ENCODE assay signal across 8 cellular contexts in the genomic region with DNA sequence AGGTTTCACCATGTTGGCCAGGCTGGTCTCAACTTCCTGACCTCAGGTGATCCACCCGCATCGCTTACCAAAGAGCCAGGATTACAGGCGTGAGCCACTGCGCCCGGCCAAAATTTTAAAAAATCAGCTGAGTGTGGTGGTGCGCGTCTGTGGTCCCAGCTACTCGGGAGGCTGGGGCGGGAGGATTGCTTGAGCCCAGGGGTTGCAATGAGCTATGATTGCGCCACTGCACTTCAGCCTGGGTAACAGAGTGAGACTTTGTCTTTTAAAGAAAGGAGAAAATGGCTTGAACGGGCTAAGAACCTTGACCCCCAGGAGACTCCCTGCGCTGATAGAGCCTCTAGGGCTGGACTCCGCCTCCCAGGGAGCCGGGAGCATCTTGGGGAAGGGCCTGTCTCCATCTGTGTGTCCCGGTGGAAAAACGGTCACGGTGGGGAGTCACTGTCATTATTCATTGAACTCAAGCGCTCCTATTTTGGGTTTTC. TPM values are rescaled to one million over a fixed set of nuclear protein-coding genes. Genes with fewer than 3 reads are reported as not detected.
DNase-seq lines count a peak whose midpoint lies in the region; ATAC-seq, FAIRE-seq and TF ChIP-seq lines count a peak whose summit lies in the region.

No MANE protein-coding gene starts in this region.

- H3K27ac ChIP-seq in PC-3 (ENCODE audit: low read length): peak overlapping the region; percentile 66
- H3K27ac ChIP-seq in endodermal cell (ENCODE audit: low read depth, low read length): peak overlapping the region; percentile 70

- BruUV-seq in PC-3 (replicated peaks; lab: Mats Ljungman, UMichigan): TSS peak; percentile 100

- no peaks in the 10 kb centered on the region for H3K27me3 ChIP-seq in GM06990 (replicated peaks; ENCODE audit: control insufficient read depth, insufficient read depth, low read length)
- no peaks in the 10 kb centered on the region for H3K27me3 ChIP-seq in PC-3 (ENCODE audit: low read length)
- no peaks in the 10 kb centered on the region for H3K27me3 ChIP-seq in endodermal cell (ENCODE audit: control insufficient read depth, insufficient read depth, low read length, poor library complexity, severe bottlenecking)

- H3K9me2 ChIP-seq in PC-3 (replicated peaks; ENCODE audit: low read length): no peaks in the 10 kb centered on the region

- H3K9ac ChIP-seq in PC-3 (ENCODE audit: low read length) (peak overlapping the region; percentile 80), endodermal cell (ENCODE audit: extremely low read depth, low read length, poor library complexity, severe bottlenecking) (peak overlapping the region; percentile 49)

- H3K9me3 Mint-ChIP-seq in endodermal cell: no peaks in the 10 kb centered on the region
- H3K9me3 Mint-ChIP-seq in natural killer cell treated with Interleukin-12 subunit alpha and Interleukin-12 subunit beta and Interleukin-15 and Interleukin-18, amount 100 ng/mL, for 72 hours: no peaks in the 10 kb centered on the region

- H2AFZ ChIP-seq in PC-3 (ENCODE audit: low read length): peak overlapping the region; percentile 72

- DNase-seq in GM06990 (ENCODE audit: extremely low read depth, insufficient read length) (no peak), H54 (ENCODE audit: insufficient read length, low spot score) (peak; percentile 70), PC-3 (no peak), endodermal cell (no peak), HT-29 (ENCODE audit: low spot score) (no peak), COLO668 (lab: John Stamatoyannopoulos, UW; ENCODE audit: unreplicated experiment) (no peak), NCI-H2196 treated with DMSO at 0.1 percent for 48 hours (lab: John Stamatoyannopoulos, UW; ENCODE audit: unreplicated experiment) (no peak)
- peak; percentile 61 for DNase-seq in natural killer cell treated with Interleukin-12 subunit alpha and Interleukin-12 subunit beta and Interleukin-15 and Interleukin-18, amount 100 ng/mL, for 72 hours (ENCODE audit: low spot score)

- no peaks in the 10 kb centered on the region for H3K4me1 Mint-ChIP-seq in endodermal cell
- peaks cover 35 to 42% of the 10 kb centered on the region in 2 donors for H3K4me1 Mint-ChIP-seq in natural killer cell treated with Interleukin-12 subunit alpha and Interleukin-12 subunit beta and Interleukin-15 and Interleukin-18, amount 100 ng/mL, for 72 hours (ENCODE audit: low read depth in 2 of 2)

- TF ChIP-seq CTCF in GM06990 (IDR thresholded peaks at IDR 0.05; ENCODE audit: insufficient read depth, low read length, poor library complexity, severe bottlenecking) (no peak), PC-3 (conservative IDR thresholded peaks at IDR 0.05; ENCODE audit: low read depth, low read length) (no peak), endodermal cell (conservative IDR thresholded peaks at IDR 0.05) (no peak)

- H3K9me3 ChIP-seq in PC-3 (ENCODE audit: low read length) (no peaks in the 10 kb centered on the region), endodermal cell (ENCODE audit: control insufficient read depth, low read length) (peaks cover 6% of the 10 kb centered on the region)

- POLR2A ChIA-PET in PC-3 (lab: Charles Lee; ENCODE audit: unreplicated experiment): interaction anchor here (0.9 kb wide), 2 partner anchors 10 to 26 kb away, joined by 3 read pairs; no protein-coding TSS in a partner anchor

- H3K27me3 Mint-ChIP-seq in endodermal cell (ENCODE audit: insufficient read depth): peaks cover 6% of the 10 kb centered on the region
- no peaks in the 10 kb centered on the region for H3K27me3 Mint-ChIP-seq in natural killer cell treated with Interleukin-12 subunit alpha and Interleukin-12 subunit beta and Interleukin-15 and Interleukin-18, amount 100 ng/mL, for 72 hours

- CTCF ChIA-PET in PC-3 (lab: Charles Lee): no interaction called here

- H3K4me1 ChIP-seq in PC-3 (ENCODE audit: insufficient read depth, low read length) (peaks cover 8% of the 10 kb centered on the region; the same call in 1 of the 2 replicates), endodermal cell (ENCODE audit: control insufficient read depth, insufficient read depth, low read length) (no peaks in the 10 kb centered on the region)

- peak; percentile 20 for ATAC-seq in PC-3
- peak in 1 of 2 donors; percentile 0 for ATAC-seq in natural killer cell treated with Interleukin-12 subunit alpha and Interleukin-12 subunit beta and Interleukin-15 and Interleukin-18, amount 100 ng/mL, for 72 hours

- peak overlapping the region; percentile 94 for H3K27ac Mint-ChIP-seq in endodermal cell
- H3K27ac Mint-ChIP-seq in natural killer cell treated with Interleukin-12 subunit alpha and Interleukin-12 subunit beta and Interleukin-15 and Interleukin-18, amount 100 ng/mL, for 72 hours: peak overlapping the region; percentile 71 to 88

- FAIRE-seq in H54 (lab: Jason Lieb, UNC): no peak

- no peaks in the 10 kb centered on the region for H3K79me2 ChIP-seq in PC-3 (ENCODE audit: low read length)

- 27% methylated on average over 14 to 18 of the region's 18 CpGs for WGBS in endodermal cell (ENCODE audit: insufficient coverage in 1 of 2, insufficient read length in 1 of 2), 2 experiments

- peaks cover 12% of the 10 kb centered on the region for H3K36me3 Mint-ChIP-seq in endodermal cell (ENCODE audit: low read depth)
- H3K36me3 Mint-ChIP-seq in natural killer cell treated with Interleukin-12 subunit alpha and Interleukin-12 subunit beta and Interleukin-15 and Interleukin-18, amount 100 ng/mL, for 72 hours: no peaks in the 10 kb centered on the region

- H3K4me3 Mint-ChIP-seq in endodermal cell: peak overlapping the region; percentile 75
- peak overlapping the region; percentile 81 for H3K4me3 Mint-ChIP-seq in natural killer cell treated with Interleukin-12 subunit alpha and Interleukin-12 subunit beta and Interleukin-15 and Interleukin-18, amount 100 ng/mL, for 72 hours

- intact Hi-C loops in PC-3 (cut with micrococcal nuclease): loop anchor here (1.0 kb wide), 2 partner anchors 26 to 32 kb away; no protein-coding TSS in a partner anchor

- no peaks in the 10 kb centered on the region for H3F3A ChIP-seq in PC-3 (ENCODE audit: low read length, unreplicated experiment)

- no peak for TF ChIP-seq POLR2A in H54 (IDR thresholded peaks at IDR 0.05; ENCODE audit: low read depth, low read length)

- H3K36me3 ChIP-seq in GM06990 (ENCODE audit: control insufficient read depth, insufficient read depth, low read length): no peaks in the 10 kb centered on the region
- H3K36me3 ChIP-seq in PC-3 (ENCODE audit: low read depth, low read length): no peaks in the 10 kb centered on the region
- peaks cover 9% of the 10 kb centered on the region for H3K36me3 ChIP-seq in endodermal cell (ENCODE audit: control insufficient read depth, insufficient read depth, low read length)

- peak overlapping the region; percentile 93 for H3K4me2 ChIP-seq in PC-3 (ENCODE audit: low read length)

- H4K20me1 ChIP-seq in PC-3 (ENCODE audit: low read length): no peaks in the 10 kb centered on the region

- H3K4me3 ChIP-seq in GM06990 (replicated peaks; ENCODE audit: low read depth, low read length) (peak overlapping the region; percentile 89), PC-3 (ENCODE audit: low read length) (peak overlapping the region; percentile 80), endodermal cell (ENCODE audit: low read length) (peak overlapping the region; percentile 84)

RNA-seq across cellular contexts. Expression of a gene that starts 0.8 kb away (rescaled TPM):
- 5.5 and 7.4 TPM in 2 replicates for total RNA-seq in PC-3 (2014; rRNA removed)
- total RNA-seq in endodermal cell: 10 to 100 TPM; 13.1 to 15.6 TPM
- polyA plus RNA-seq in endodermal cell (2013, experiment 1 of 2): 17.6 TPM
- polyA plus RNA-seq in endodermal cell (2013, experiment 2 of 2): 16.2 TPM
- 10 to 100 TPM; 10.4 to 14.8 TPM for total RNA-seq in natural killer cell treated with Interleukin-12 subunit alpha and Interleukin-12 subunit beta and Interleukin-15 and Interleukin-18, amount 100 ng/mL, for 72 hours
- total RNA-seq in HT-29 (2014; rRNA removed; shearing (Covaris generic)): 16.3 and 20.8 TPM in 2 replicates

Comparison
In these comparisons a context has a peak if more than half of its experiments do, and no peak if none do; other contexts are left out.
1. DNase-seq: peak in H54 (single experiment) and natural killer cell treated with Interleukin-12 subunit alpha and Interleukin-12 subunit beta and Interleukin-15 and Interleukin-18, amount 100 ng/mL, for 72 hours (single experiment); none in GM06990 (single experiment), PC-3 (single experiment), endodermal cell (single experiment), HT-29 (single experiment), COLO668 (single experiment) and NCI-H2196 treated with DMSO at 0.1 percent for 48 hours (single experiment).
2. Peak in every context shown above with its lines, with median percentiles within 50 percentile points of each other: H3K4me3 ChIP-seq.